In the genomic region with DNA sequence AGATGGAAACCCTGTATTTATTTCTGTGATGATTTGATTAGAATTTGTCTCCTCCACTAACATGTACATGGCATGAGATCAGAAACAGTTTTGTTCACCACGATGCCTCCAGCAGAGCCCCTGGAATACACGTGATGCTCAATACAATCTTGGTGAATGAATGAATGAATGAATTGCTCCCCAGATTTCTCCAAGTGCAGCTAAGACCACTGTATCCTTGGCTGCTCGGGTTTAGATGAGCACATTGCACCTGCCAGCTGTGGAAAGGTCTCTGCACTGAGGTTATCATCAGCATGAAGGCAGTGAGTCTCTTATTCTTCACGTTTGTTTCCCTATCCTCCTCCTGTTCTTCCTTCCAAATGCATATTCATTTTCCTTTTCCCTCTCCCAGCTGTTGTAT, we compare ENCODE assay signal across 13 cellular contexts. TPM values are rescaled to one million over a fixed set of nuclear protein-coding genes. Genes with fewer than 3 reads are reported as not detected.
DNase-seq lines count a peak whose midpoint lies in the region; ATAC-seq and TF ChIP-seq lines count a peak whose summit lies in the region.
"Had no signal": no experiment of that assay in that cellular context is flagged by ENCODE, and none has a peak within 500 bp of the region (broad histone marks: within the 10 kb centered on the region; RNA-seq: fewer than 3 reads in every experiment).

No MANE protein-coding gene starts in this region.

- H3K27me3 Mint-ChIP-seq in activated CD8-positive, alpha-beta T cell treated with anti-CD3 and anti-CD28 coated beads for 36 hours: no peaks in the 10 kb centered on the region
- H3K27me3 Mint-ChIP-seq in memory B cell: no peaks in the 10 kb centered on the region

- no peak for ATAC-seq in activated CD8-positive, alpha-beta T cell treated with anti-CD3 and anti-CD28 coated beads for 36 hours
- no peak for ATAC-seq in memory B cell (ENCODE audit: low read depth)
- no peak for ATAC-seq in GM21367 (IDR thresholded peaks at IDR 0.05; ENCODE audit: unreplicated experiment)

- H3K27ac Mint-ChIP-seq in activated CD8-positive, alpha-beta T cell treated with anti-CD3 and anti-CD28 coated beads for 36 hours: peak overlapping the region; percentile 95
- H3K27ac Mint-ChIP-seq in memory B cell: peak overlapping the region; percentile 28

- no peaks in the 10 kb centered on the region for H3K27me3 ChIP-seq in AG04450 (ENCODE audit: control insufficient read depth, insufficient read depth, low read length)
- no peaks in the 10 kb centered on the region; the same call in 1 of the 2 replicates for H3K27me3 ChIP-seq in DOHH2 (ENCODE audit: control insufficient read depth, low read length)
- no peaks in the 10 kb centered on the region for H3K27me3 ChIP-seq in breast epithelium
- 0 out of 2 replicates have a peak, but pooled peaks cover 4% of the 10 kb centered on the region for H3K27me3 ChIP-seq in BE2C

- peak overlapping the region; percentile 69 for H3K4me3 Mint-ChIP-seq in activated CD8-positive, alpha-beta T cell treated with anti-CD3 and anti-CD28 coated beads for 36 hours
- peak overlapping the region; percentile 74 for H3K4me3 Mint-ChIP-seq in memory B cell

- H3K4me3 ChIP-seq in AG04450 (ENCODE audit: low read depth, low read length): no peak overlapping the region
- H3K4me3 ChIP-seq in DOHH2 (ENCODE audit: low read length): peak overlapping the region; percentile 57
- no peak overlapping the region for H3K4me3 ChIP-seq in breast epithelium
- H3K4me3 ChIP-seq in BE2C (ENCODE audit: low read depth, low read length): no peak overlapping the region
- H3K4me3 ChIP-seq: cardiac muscle cell had no signal

- H3K9me2 ChIP-seq in DOHH2 (replicated peaks; ENCODE audit: control insufficient read depth, low read length): no peaks in the 10 kb centered on the region

- 0 out of 2 replicates have a peak, but pooled peaks cover 2% of the 10 kb centered on the region for H3F3A ChIP-seq in DOHH2 (ENCODE audit: control insufficient read depth, insufficient read depth)

- peaks cover 73% of the 10 kb centered on the region for H3K4me1 Mint-ChIP-seq in activated CD8-positive, alpha-beta T cell treated with anti-CD3 and anti-CD28 coated beads for 36 hours (ENCODE audit: low read depth)
- H3K4me1 Mint-ChIP-seq in memory B cell: peaks cover 19% of the 10 kb centered on the region

- TF ChIP-seq CTCF in AG04450 (IDR thresholded peaks at IDR 0.05; ENCODE audit: low read depth, low read length) (no peak), DOHH2 (IDR thresholded peaks at IDR 0.05; ENCODE audit: low read depth, low read length, poor library complexity, severe bottlenecking) (no peak), breast epithelium (IDR thresholded peaks at IDR 0.05) (no peak), BE2C (IDR thresholded peaks at IDR 0.05; ENCODE audit: low read depth, low read length) (no peak)
- TF ChIP-seq CTCF in activated CD8-positive, alpha-beta T cell treated with anti-CD3 and anti-CD28 coated beads for 36 hours (IDR thresholded peaks at IDR 0.05): no peak

- H3K27ac ChIP-seq in AG04450 (ENCODE audit: low read depth, low read length) (peak overlapping the region; percentile 91), DOHH2 (ENCODE audit: low read depth, low read length) (no peak overlapping the region), breast epithelium (no peak overlapping the region)
- H3K27ac ChIP-seq: cardiac muscle cell had no signal

- no peaks in the 10 kb centered on the region for H3K79me2 ChIP-seq in DOHH2 (ENCODE audit: control insufficient read depth, low read length)

- H3K4me2 ChIP-seq in DOHH2 (ENCODE audit: low read length): peak overlapping the region; percentile 54

- DNase-seq in AG04450 (ENCODE audit: low read depth, low spot score) (no peak), memory B cell (ENCODE audit: low spot score in 2 of 2) (no peak), breast epithelium (ENCODE audit: low spot score in 2 of 2) (no peak), BE2C (no peak), SKM-1 treated with dmso at 0.1 percent for 144 hours (lab: John Stamatoyannopoulos, UW; ENCODE audit: unreplicated experiment) (no peak)
- DNase-seq in activated CD8-positive, alpha-beta T cell treated with anti-CD3 and anti-CD28 coated beads for 36 hours: no peak
- DNase-seq: KG1, mammary epithelial cell, NCI-H2081, posterior cingulate gyrus had no signal

- peaks cover 8% of the 10 kb centered on the region for H3K36me3 Mint-ChIP-seq in activated CD8-positive, alpha-beta T cell treated with anti-CD3 and anti-CD28 coated beads for 36 hours (ENCODE audit: low read depth)
- H3K36me3 Mint-ChIP-seq in memory B cell: peaks cover 2% of the 10 kb centered on the region

- H3K4me1 ChIP-seq in DOHH2 (ENCODE audit: control insufficient read depth, low read length): peaks cover 29% of the 10 kb centered on the region
- H3K4me1 ChIP-seq in breast epithelium: no peaks in the 10 kb centered on the region
- no peaks in the 10 kb centered on the region for H3K4me1 ChIP-seq in BE2C

- intact Hi-C loops in activated CD8-positive, alpha-beta T cell treated with anti-CD3 and anti-CD28 coated beads for 36 hours (cut with micrococcal nuclease): no loop called here
- intact Hi-C loops in breast epithelium (cut with DNase I; ENCODE audit: low total_unique reads): no loop called here

- H4K20me1 ChIP-seq in DOHH2 (ENCODE audit: control insufficient read depth, insufficient read depth, low read depth, low read length): no peaks in the 10 kb centered on the region

- POLR2A ChIA-PET in AG04450 (lab: Yijun Ruan, JAX): interaction anchor here (0.8 to 4.6 kb wide), 6 partner anchors 9 to 38 kb away, joined by 3 to 52 read pairs (median 6); a partner anchor contains a TSS
- POLR2A ChIA-PET in activated CD8-positive, alpha-beta T cell treated with anti-CD3 and anti-CD28 coated beads for 36 hours (lab: Charles Lee): interaction anchor here (2.1 to 3.7 kb wide), 4 partner anchors 10 to 38 kb away, joined by 4 to 27 read pairs (median 8); a partner anchor contains a TSS

- H3K36me3 ChIP-seq in DOHH2 (ENCODE audit: control insufficient read depth, low read length) (no peaks in the 10 kb centered on the region), breast epithelium (no peaks in the 10 kb centered on the region), BE2C (no peaks in the 10 kb centered on the region)
- H3K36me3 ChIP-seq: cardiac muscle cell had no signal

- H3K9me3 ChIP-seq in AG04450 (ENCODE audit: control insufficient read depth, insufficient read depth, low read length): no peaks in the 10 kb centered on the region
- H3K9me3 ChIP-seq in DOHH2 (ENCODE audit: control insufficient read depth, insufficient read depth, low read length): no peaks in the 10 kb centered on the region
- H3K9me3 ChIP-seq in breast epithelium: no peaks in the 10 kb centered on the region
- no peaks in the 10 kb centered on the region; the same call in 1 of the 2 replicates for H3K9me3 ChIP-seq in BE2C

- no peaks in the 10 kb centered on the region for H3K9me3 Mint-ChIP-seq in activated CD8-positive, alpha-beta T cell treated with anti-CD3 and anti-CD28 coated beads for 36 hours
- H3K9me3 Mint-ChIP-seq in memory B cell: peaks cover 1% of the 10 kb centered on the region

- no peak for TF ChIP-seq POLR2A in breast epithelium (IDR thresholded peaks at IDR 0.05)

- CTCF ChIA-PET in AG04450 (lab: Charles Lee): no interaction called here
- CTCF ChIA-PET in activated CD8-positive, alpha-beta T cell treated with anti-CD3 and anti-CD28 coated beads for 36 hours (lab: Charles Lee): interaction anchor here (6.3 kb wide), 1 partner anchor 13 kb away, joined by 35 read pairs; no protein-coding TSS in a partner anchor

RNA-seq across cellular contexts. Expression of a gene that starts 17.9 kb away (rescaled TPM):
- polyA plus RNA-seq in AG04450 (2011; rRNA removed): 36.8 and 41.0 TPM in 2 replicates
- polyA minus RNA-seq in AG04450 (2011; rRNA and poly(A)+ RNA removed): 56.9 and 69.4 TPM in 2 replicates
- total RNA-seq in activated CD8-positive, alpha-beta T cell treated with anti-CD3 and anti-CD28 coated beads for 36 hours: 1 to 10 TPM; 3.5 to 3.7 TPM
- total RNA-seq in breast epithelium: 1 to 10 TPM; 1.6 to 3.4 (median 2.2) TPM
- 0.25 TPM for polyA plus RNA-seq in BE2C (2012; ENCODE audit: insufficient read depth, insufficient read length, low read depth)
- polyA plus RNA-seq: cardiac muscle cell, mammary epithelial cell had no signal

RNA-seq across cellular contexts. Expression of a gene that starts 37.5 kb away (rescaled TPM):
- polyA plus RNA-seq in AG04450 (2011; rRNA removed): 70.9 and 74.4 TPM in 2 replicates
- polyA minus RNA-seq in AG04450 (2011; rRNA and poly(A)+ RNA removed): 104 and 106 TPM in 2 replicates
- 10 to 100 TPM; 63.4 to 66.2 TPM for total RNA-seq in activated CD8-positive, alpha-beta T cell treated with anti-CD3 and anti-CD28 coated beads for 36 hours
- total RNA-seq in breast epithelium: 10 to 100 TPM; 17.1 to 53.4 (median 35.7) TPM
- polyA plus RNA-seq in BE2C (2012; ENCODE audit: insufficient read depth, insufficient read length, low read depth): 48.3 TPM

RNA-seq across cellular contexts. Expression of a gene that starts 37.9 kb away (rescaled TPM):
- polyA plus RNA-seq in AG04450 (2011; rRNA removed): 28.5 and 31.0 TPM in 2 replicates
- polyA minus RNA-seq in AG04450 (2011; rRNA and poly(A)+ RNA removed): 23.4 and 24.1 TPM in 2 replicates
- 100 to 1,000 TPM in 1 of 2 experiments, 10 to 100 TPM in 1; 97.5 to 100 TPM for total RNA-seq in activated CD8-positive, alpha-beta T cell treated with anti-CD3 and anti-CD28 coated beads for 36 hours
- 1 to 10 TPM in 2 of 3 donors, under 1 TPM in 1; 0.98 to 2.2 (median 1.6) TPM for total RNA-seq in breast epithelium
- polyA plus RNA-seq in BE2C (2012; ENCODE audit: insufficient read depth, insufficient read length, low read depth): 10.9 TPM

RNA-seq across cellular contexts. Expression of a gene that starts 38.5 kb away (rescaled TPM):
- polyA plus RNA-seq in AG04450 (2011; rRNA removed): 147 TPM in 2 replicates
- polyA minus RNA-seq in AG04450 (2011; rRNA and poly(A)+ RNA removed): 68.2 and 73.1 TPM in 2 replicates
- 10 to 100 TPM; 72.0 to 76.7 TPM for total RNA-seq in activated CD8-positive, alpha-beta T cell treated with anti-CD3 and anti-CD28 coated beads for 36 hours
- 10 to 100 TPM; 58.0 to 80.0 (median 66.3) TPM for total RNA-seq in breast epithelium
- polyA plus RNA-seq in BE2C (2012; ENCODE audit: insufficient read depth, insufficient read length, low read depth): 237 TPM

Comparison
In these comparisons a context has a peak if more than half of its experiments do, and no peak if none do; other contexts are left out.
1. RNA of a gene that starts 37.9 kb away (total RNA-seq): 97.5 to 100 TPM in activated CD8-positive, alpha-beta T cell treated with anti-CD3 and anti-CD28 coated beads for 36 hours; 0.98 to 2.2 TPM in breast epithelium; every median in the first group is over 10 times any median in the second.